23 cellular contexts compared by ENCODE assay signal in genomic region chr5:136805466-136805865, GRCh38.
A peak's percentile ranks its signal among the peaks of the same experiment; 100 is the strongest.
DNase-seq lines count a peak whose midpoint lies in the region; ATAC-seq and TF ChIP-seq lines count a peak whose summit lies in the region.
"Had no signal": no experiment of that assay in that cellular context is flagged by ENCODE, and none has a peak within 500 bp of the region (broad histone marks: within the 10 kb centered on the region; RNA-seq: fewer than 3 reads in every experiment).

No MANE protein-coding gene starts in this region.

- no peak overlapping the region for H3K9ac ChIP-seq in mammary epithelial cell (ENCODE audit: insufficient read depth, low read length)
- H3K9ac ChIP-seq in smooth muscle cell (ENCODE audit: low read depth): no peak overlapping the region
- H3K9ac ChIP-seq: KMS-11 had no signal

- peaks cover 7% of the 10 kb centered on the region for H3K4me1 Mint-ChIP-seq in MCF 10A (ENCODE audit: insufficient read depth, unreplicated experiment)
- H3K4me1 Mint-ChIP-seq: WTC11 had no signal

- H3K27ac ChIP-seq in mammary epithelial cell (ENCODE audit: insufficient read depth, low read depth, low read length) (no peak overlapping the region), RWPE2 (ENCODE audit: poor library complexity, severe bottlenecking) (no peak overlapping the region), smooth muscle cell (ENCODE audit: low read depth) (no peak overlapping the region), testis (no peak overlapping the region)
- H3K27ac ChIP-seq: gastrocnemius medialis, KMS-11, SJSA1, uterus had no signal

- H3K79me2 ChIP-seq in mammary epithelial cell (ENCODE audit: insufficient read depth, low read length) (no peaks in the 10 kb centered on the region), smooth muscle cell (ENCODE audit: low read depth) (no peaks in the 10 kb centered on the region)

- H3K36me3 Mint-ChIP-seq in MCF 10A (ENCODE audit: insufficient read depth, unreplicated experiment): no peaks in the 10 kb centered on the region
- H3K36me3 Mint-ChIP-seq: CD4-positive, alpha-beta memory T cell; WTC11 had no signal

- dilution Hi-C loops in mammary epithelial cell (cut with HindIII; ENCODE audit: low sequenced_read_pairs): loop anchor here (25.0 kb wide), 1 partner anchor 507 kb away; no protein-coding TSS in a partner anchor

- 88% methylated on average over 2 of the region's 2 CpGs for WGBS in mammary epithelial cell (ENCODE audit: low coverage, missing lambda C conversion rate)
- 97% methylated on average over 2 of the region's 2 CpGs for WGBS in smooth muscle cell (ENCODE audit: low lambda C conversion rate)
- 94 to 97% methylated on average over 2 of the region's 2 CpGs for WGBS in testis, 2 donors

- no peak for DNase-seq in MCF 10A (ENCODE audit: unreplicated experiment)
- DNase-seq in mammary epithelial cell: no peak
- DNase-seq in RWPE2 (ENCODE audit: low spot score): no peak
- DNase-seq in fibroblast of mammary gland (ENCODE audit: low read depth): no peak
- DNase-seq in smooth muscle cell (lab: John Stamatoyannopoulos, UW; ENCODE audit: unreplicated experiment): no peak
- no peak for DNase-seq in GM19240 (ENCODE audit: insufficient read length, low spot score)
- no peak for DNase-seq in DMS53 treated with DMSO at 0.1 percent for 48 hours (lab: John Stamatoyannopoulos, UW; ENCODE audit: unreplicated experiment)
- DNase-seq in testis: no peak
- DNase-seq: activated CD4-positive, alpha-beta T cell treated with anti-CD3 and anti-CD28 coated beads, Interleukin-2, amount 50 U/mL, for 48 hours; activated T-cell treated with anti-CD3 and anti-CD28 coated beads for 4 hours; CD4-positive, alpha-beta memory T cell; DMS79 treated with DMSO at 0.1 percent for 48 hours; gastrocnemius medialis; GOT3; NCI-H1105; NCI-H2171 treated with DMSO at 0.1 percent for 48 hours; NCI-H774; retina; T-helper 2 cell; uterus had no signal

- no peaks in the 10 kb centered on the region for H4K20me1 ChIP-seq in mammary epithelial cell (ENCODE audit: insufficient read depth, low read length)
- no peaks in the 10 kb centered on the region for H4K20me1 ChIP-seq in smooth muscle cell (ENCODE audit: low read depth)

- TF ChIP-seq CTCF in MCF 10A (IDR thresholded peaks at IDR 0.05; ENCODE audit: unreplicated experiment) (peak; percentile 23), mammary epithelial cell (conservative IDR thresholded peaks at IDR 0.05 in 1 of 2, IDR thresholded peaks at IDR 0.05 in 1 of 2; ENCODE audit: extremely low read depth in 1 of 2, insufficient read depth in 1 of 2, low read depth in 1 of 2, low read length in 2 of 2) (peak in 1 of 2 donors; percentile 36), RWPE2 (IDR thresholded peaks at IDR 0.05; ENCODE audit: poor library complexity, severe bottlenecking) (peak; percentile 31), fibroblast of mammary gland (conservative IDR thresholded peaks at IDR 0.05; ENCODE audit: control insufficient read depth, insufficient read depth, low read depth, low read length) (peak; percentile 31), smooth muscle cell (IDR thresholded peaks at IDR 0.05; ENCODE audit: borderline replicate concordance, insufficient read depth, poor library complexity, severe bottlenecking) (peak; percentile 8), testis (IDR thresholded peaks at IDR 0.05) (peak in 1 of 3 experiments; percentile 6)

- H3K27me3 Mint-ChIP-seq in MCF 10A (ENCODE audit: insufficient read depth, unreplicated experiment): peaks cover 12% of the 10 kb centered on the region
- H3K27me3 Mint-ChIP-seq: CD4-positive, alpha-beta memory T cell had no signal

- TF ChIP-seq POLR2A in testis (IDR thresholded peaks at IDR 0.05): no peak

- intact Hi-C loops in MCF 10A (cut with micrococcal nuclease) (loop anchor here (10.0 kb wide), 1 partner anchor 819 kb away; no protein-coding TSS in a partner anchor), mammary epithelial cell (cut with micrococcal nuclease) (loop anchor here (10.0 kb wide), 1 partner anchor 269 kb away; no protein-coding TSS in a partner anchor), testis (cut with DNase I; ENCODE audit: low total_unique reads) (no loop called here)

- H3K4me3 Mint-ChIP-seq in MCF 10A (ENCODE audit: unreplicated experiment): no peak overlapping the region
- H3K4me3 Mint-ChIP-seq: CD4-positive, alpha-beta memory T cell; WTC11 had no signal

- no peak overlapping the region for H2AFZ ChIP-seq in mammary epithelial cell (ENCODE audit: low read depth, low read length)
- no peak overlapping the region for H2AFZ ChIP-seq in smooth muscle cell (ENCODE audit: low read depth)

- CTCF ChIA-PET in MCF 10A (lab: Yijun Ruan, JAX) (interaction anchor here (0.6 to 4.7 kb wide), 9 partner anchors 9 to 793 kb away, joined by 3 to 40 read pairs (median 4); no protein-coding TSS in a partner anchor), mammary epithelial cell (lab: Charles Lee; ENCODE audit: low non-redundant PET) (no interaction called here)

- H3K27ac Mint-ChIP-seq in MCF 10A (ENCODE audit: low read depth, unreplicated experiment): no peak overlapping the region
- H3K27ac Mint-ChIP-seq: CD4-positive, alpha-beta memory T cell; WTC11 had no signal

- no peak for ATAC-seq in RWPE2 (ENCODE audit: low read depth)
- ATAC-seq: gastrocnemius medialis, WTC11 had no signal

- H3F3A ChIP-seq in smooth muscle cell (ENCODE audit: low read depth): no peaks in the 10 kb centered on the region

- H3K4me3 ChIP-seq in mammary epithelial cell (replicated peaks in 1 of 3; ENCODE audit: insufficient read depth in 1 of 3, low read depth in 2 of 3, low read length in 3 of 3) (no peak overlapping the region), RWPE2 (ENCODE audit: severe bottlenecking) (no peak overlapping the region), fibroblast of mammary gland (ENCODE audit: control insufficient read depth, low read depth, low read length) (no peak overlapping the region), smooth muscle cell (no peak overlapping the region), testis (no peak overlapping the region)
- H3K4me3 ChIP-seq: gastrocnemius medialis, SJSA1, uterus had no signal

- H3K4me1 ChIP-seq in mammary epithelial cell (ENCODE audit: insufficient read depth, low read length) (peaks cover 1% of the 10 kb centered on the region), RWPE2 (ENCODE audit: insufficient read depth, poor library complexity, severe bottlenecking) (peaks cover 4% of the 10 kb centered on the region), smooth muscle cell (ENCODE audit: low read depth) (no peaks in the 10 kb centered on the region), testis (peaks cover 3% of the 10 kb centered on the region)
- H3K4me1 ChIP-seq: uterus had no signal

- BruUV-seq in MCF 10A (replicated peaks; lab: Mats Ljungman, UMichigan): no TSS peak
- no TSS peak for BruUV-seq in mammary epithelial cell (replicated peaks; lab: Mats Ljungman, UMichigan)

- H3K27me3 ChIP-seq in mammary epithelial cell (ENCODE audit: insufficient read depth, low read length) (no peaks in the 10 kb centered on the region), RWPE2 (ENCODE audit: insufficient read depth, poor library complexity, severe bottlenecking) (peaks cover 3% of the 10 kb centered on the region), smooth muscle cell (ENCODE audit: low read depth) (no peaks in the 10 kb centered on the region), testis (no peaks in the 10 kb centered on the region)
- H3K27me3 ChIP-seq: gastrocnemius medialis, uterus had no signal

- H3K9me3 ChIP-seq in mammary epithelial cell (replicated peaks; ENCODE audit: insufficient read depth, low read length): no peaks in the 10 kb centered on the region
- H3K9me3 ChIP-seq in RWPE2 (ENCODE audit: severe bottlenecking): no peaks in the 10 kb centered on the region
- no peaks in the 10 kb centered on the region for H3K9me3 ChIP-seq in smooth muscle cell (replicated peaks; ENCODE audit: low read depth)
- no peaks in the 10 kb centered on the region for H3K9me3 ChIP-seq in testis
- H3K9me3 ChIP-seq: gastrocnemius medialis, SJSA1, uterus had no signal

- POLR2A ChIA-PET in MCF 10A (lab: Yijun Ruan, JAX): no interaction called here

- H3K4me2 ChIP-seq in mammary epithelial cell (ENCODE audit: insufficient read depth, low read depth, low read length) (no peak overlapping the region), smooth muscle cell (no peak overlapping the region)
- H3K4me2 ChIP-seq: KMS-11 had no signal

- H3K9me3 Mint-ChIP-seq in MCF 10A (ENCODE audit: unreplicated experiment): no peaks in the 10 kb centered on the region
- H3K9me3 Mint-ChIP-seq: WTC11 had no signal

- in situ Hi-C loops in mammary epithelial cell (cut with MboI; ENCODE audit: low sequenced_read_pairs in 2 of 2): loop anchor here (25.0 kb wide), 3 partner anchors 407 to 707 kb away; partner anchors contain the start of gene SPOCK1 (in 1 of the 2)

- no peaks in the 10 kb centered on the region for H3K36me3 ChIP-seq in mammary epithelial cell (ENCODE audit: insufficient read depth, low read length)
- no peaks in the 10 kb centered on the region for H3K36me3 ChIP-seq in RWPE2 (ENCODE audit: low read depth)
- H3K36me3 ChIP-seq in smooth muscle cell (ENCODE audit: low read depth): no peaks in the 10 kb centered on the region
- no peaks in the 10 kb centered on the region for H3K36me3 ChIP-seq in testis (ENCODE audit: low read depth, missing control alignments)
- H3K36me3 ChIP-seq: gastrocnemius medialis, SJSA1, uterus had no signal
